ENCODE assay signal across 1 cellular context in the genomic region with DNA sequence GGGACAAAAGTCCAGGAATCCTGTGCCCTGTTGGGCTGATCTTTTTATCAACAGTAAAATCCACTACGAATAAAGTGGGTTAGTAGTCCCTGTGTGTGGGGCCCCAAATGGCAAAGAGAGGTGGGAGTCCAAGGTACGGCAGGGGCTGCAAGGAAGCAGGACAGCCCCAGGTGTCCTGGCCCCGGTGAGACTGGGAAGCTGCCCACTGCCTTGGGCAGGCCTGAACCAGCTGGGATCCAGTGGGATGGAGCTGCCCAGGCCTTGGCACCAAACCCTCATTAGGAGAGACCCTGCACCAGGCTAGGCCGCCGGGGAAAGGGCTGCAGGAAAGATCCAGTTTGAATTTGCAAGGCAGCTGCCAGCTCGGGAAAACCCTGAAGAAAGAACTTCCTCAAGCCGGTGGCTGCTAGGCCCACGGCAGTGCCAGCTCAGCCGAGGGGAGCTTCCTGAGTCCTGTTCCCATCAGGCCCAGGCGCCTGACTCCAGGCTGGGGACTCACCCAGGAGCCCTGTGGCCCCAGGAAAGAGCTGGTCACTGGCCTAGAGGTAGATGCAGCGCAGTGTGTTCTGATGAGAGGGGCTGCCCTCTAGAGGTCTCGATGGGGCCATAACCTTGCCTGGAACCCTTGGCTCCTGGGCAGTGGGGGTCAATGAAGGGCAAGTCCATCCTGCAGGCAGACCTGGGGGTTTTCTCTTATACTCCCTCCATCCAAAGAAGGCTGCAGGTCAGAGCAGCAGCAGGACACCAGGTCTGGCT.
TF ChIP-seq lines count a peak whose summit lies in the region.

No MANE protein-coding gene starts in this region.

TF ChIP-seq in HepG2, 621 proteins besides CTCF, POLR2A, EP300 and RAD21 (continued from another document and continues in another):
- TF ChIP-seq, protein P1, sequence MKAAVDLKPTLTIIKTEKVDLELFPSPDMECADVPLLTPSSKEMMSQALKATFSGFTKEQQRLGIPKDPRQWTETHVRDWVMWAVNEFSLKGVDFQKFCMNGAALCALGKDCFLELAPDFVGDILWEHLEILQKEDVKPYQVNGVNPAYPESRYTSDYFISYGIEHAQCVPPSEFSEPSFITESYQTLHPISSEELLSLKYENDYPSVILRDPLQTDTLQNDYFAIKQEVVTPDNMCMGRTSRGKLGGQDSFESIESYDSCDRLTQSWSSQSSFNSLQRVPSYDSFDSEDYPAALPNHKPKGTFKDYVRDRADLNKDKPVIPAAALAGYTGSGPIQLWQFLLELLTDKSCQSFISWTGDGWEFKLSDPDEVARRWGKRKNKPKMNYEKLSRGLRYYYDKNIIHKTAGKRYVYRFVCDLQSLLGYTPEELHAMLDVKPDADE (CRISPR knock-in tag; IDR thresholded peaks at IDR 0.05), result no peak
- no peak for TF ChIP-seq ZNF44 (CRISPR knock-in tag; IDR thresholded peaks at IDR 0.05)
- no peak for TF ChIP-seq ZSCAN9 (CRISPR knock-in tag; IDR thresholded peaks at IDR 0.05; ENCODE audit: borderline replicate concordance)
- 0 out of 2 replicates have a peak, but pooled peaks have one; percentile 26 for TF ChIP-seq HES4 (CRISPR knock-in tag; IDR thresholded peaks at IDR 0.05; ENCODE audit: borderline replicate concordance)
- no peak for TF ChIP-seq SP2 (CRISPR knock-in tag; IDR thresholded peaks at IDR 0.05)
- peak; percentile 66 for TF ChIP-seq RBFOX2 (IDR thresholded peaks at IDR 0.05; ENCODE audit: low read depth, low read length)
- no peak for TF ChIP-seq ZBTB20 (CRISPR knock-in tag; IDR thresholded peaks at IDR 0.05; ENCODE audit: borderline replicate concordance, low read depth)
- TF ChIP-seq, protein P2, sequence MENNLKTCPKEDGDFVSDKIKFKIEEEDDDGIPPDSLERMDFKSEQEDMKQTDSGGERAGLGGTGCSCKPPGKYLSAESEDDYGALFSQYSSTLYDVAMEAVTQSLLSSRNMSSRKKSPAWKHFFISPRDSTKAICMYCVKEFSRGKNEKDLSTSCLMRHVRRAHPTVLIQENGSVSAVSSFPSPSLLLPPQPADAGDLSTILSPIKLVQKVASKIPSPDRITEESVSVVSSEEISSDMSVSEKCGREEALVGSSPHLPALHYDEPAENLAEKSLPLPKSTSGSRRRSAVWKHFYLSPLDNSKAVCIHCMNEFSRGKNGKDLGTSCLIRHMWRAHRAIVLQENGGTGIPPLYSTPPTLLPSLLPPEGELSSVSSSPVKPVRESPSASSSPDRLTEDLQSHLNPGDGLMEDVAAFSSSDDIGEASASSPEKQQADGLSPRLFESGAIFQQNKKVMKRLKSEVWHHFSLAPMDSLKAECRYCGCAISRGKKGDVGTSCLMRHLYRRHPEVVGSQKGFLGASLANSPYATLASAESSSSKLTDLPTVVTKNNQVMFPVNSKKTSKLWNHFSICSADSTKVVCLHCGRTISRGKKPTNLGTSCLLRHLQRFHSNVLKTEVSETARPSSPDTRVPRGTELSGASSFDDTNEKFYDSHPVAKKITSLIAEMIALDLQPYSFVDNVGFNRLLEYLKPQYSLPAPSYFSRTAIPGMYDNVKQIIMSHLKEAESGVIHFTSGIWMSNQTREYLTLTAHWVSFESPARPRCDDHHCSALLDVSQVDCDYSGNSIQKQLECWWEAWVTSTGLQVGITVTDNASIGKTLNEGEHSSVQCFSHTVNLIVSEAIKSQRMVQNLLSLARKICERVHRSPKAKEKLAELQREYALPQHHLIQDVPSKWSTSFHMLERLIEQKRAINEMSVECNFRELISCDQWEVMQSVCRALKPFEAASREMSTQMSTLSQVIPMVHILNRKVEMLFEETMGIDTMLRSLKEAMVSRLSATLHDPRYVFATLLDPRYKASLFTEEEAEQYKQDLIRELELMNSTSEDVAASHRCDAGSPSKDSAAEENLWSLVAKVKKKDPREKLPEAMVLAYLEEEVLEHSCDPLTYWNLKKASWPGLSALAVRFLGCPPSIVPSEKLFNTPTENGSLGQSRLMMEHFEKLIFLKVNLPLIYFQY (CRISPR knock-in tag; IDR thresholded peaks at IDR 0.05; ENCODE audit: borderline replicate concordance), result no peak
- TF ChIP-seq ZNF382 (CRISPR knock-in tag; IDR thresholded peaks at IDR 0.05; ENCODE audit: borderline replicate concordance), result no peak
- TF ChIP-seq ZNF558 (CRISPR knock-in tag; IDR thresholded peaks at IDR 0.05; ENCODE audit: borderline replicate concordance), result 0 out of 2 replicates have a peak, but pooled peaks have one; percentile 23
- peak; percentile 66; the same call in 1 of the 2 replicates for TF ChIP-seq ZNF510 (CRISPR knock-in tag; IDR thresholded peaks at IDR 0.05; ENCODE audit: low read depth)
- TF ChIP-seq SP1 (IDR thresholded peaks at IDR 0.05), result no peak
- TF ChIP-seq SP1 (CRISPR knock-in tag; IDR thresholded peaks at IDR 0.05), result no peak
- no peak for TF ChIP-seq SMARCE1 (IDR thresholded peaks at IDR 0.05; ENCODE audit: borderline replicate concordance)
- TF ChIP-seq, protein P3, sequence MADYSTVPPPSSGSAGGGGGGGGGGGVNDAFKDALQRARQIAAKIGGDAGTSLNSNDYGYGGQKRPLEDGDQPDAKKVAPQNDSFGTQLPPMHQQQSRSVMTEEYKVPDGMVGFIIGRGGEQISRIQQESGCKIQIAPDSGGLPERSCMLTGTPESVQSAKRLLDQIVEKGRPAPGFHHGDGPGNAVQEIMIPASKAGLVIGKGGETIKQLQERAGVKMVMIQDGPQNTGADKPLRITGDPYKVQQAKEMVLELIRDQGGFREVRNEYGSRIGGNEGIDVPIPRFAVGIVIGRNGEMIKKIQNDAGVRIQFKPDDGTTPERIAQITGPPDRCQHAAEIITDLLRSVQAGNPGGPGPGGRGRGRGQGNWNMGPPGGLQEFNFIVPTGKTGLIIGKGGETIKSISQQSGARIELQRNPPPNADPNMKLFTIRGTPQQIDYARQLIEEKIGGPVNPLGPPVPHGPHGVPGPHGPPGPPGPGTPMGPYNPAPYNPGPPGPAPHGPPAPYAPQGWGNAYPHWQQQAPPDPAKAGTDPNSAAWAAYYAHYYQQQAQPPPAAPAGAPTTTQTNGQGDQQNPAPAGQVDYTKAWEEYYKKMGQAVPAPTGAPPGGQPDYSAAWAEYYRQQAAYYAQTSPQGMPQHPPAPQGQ (CRISPR knock-in tag; IDR thresholded peaks at IDR 0.05; ENCODE audit: borderline replicate concordance), result no peak
- TF ChIP-seq ELF3 (CRISPR knock-in tag; IDR thresholded peaks at IDR 0.05), result peak; percentile 49; the same call in 1 of the 2 replicates
- TF ChIP-seq ZNF446 (CRISPR knock-in tag; IDR thresholded peaks at IDR 0.05), result no peak
- TF ChIP-seq, protein P4, sequence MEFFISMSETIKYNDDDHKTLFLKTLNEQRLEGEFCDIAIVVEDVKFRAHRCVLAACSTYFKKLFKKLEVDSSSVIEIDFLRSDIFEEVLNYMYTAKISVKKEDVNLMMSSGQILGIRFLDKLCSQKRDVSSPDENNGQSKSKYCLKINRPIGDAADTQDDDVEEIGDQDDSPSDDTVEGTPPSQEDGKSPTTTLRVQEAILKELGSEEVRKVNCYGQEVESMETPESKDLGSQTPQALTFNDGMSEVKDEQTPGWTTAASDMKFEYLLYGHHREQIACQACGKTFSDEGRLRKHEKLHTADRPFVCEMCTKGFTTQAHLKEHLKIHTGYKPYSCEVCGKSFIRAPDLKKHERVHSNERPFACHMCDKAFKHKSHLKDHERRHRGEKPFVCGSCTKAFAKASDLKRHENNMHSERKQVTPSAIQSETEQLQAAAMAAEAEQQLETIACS (CRISPR knock-in tag; IDR thresholded peaks at IDR 0.05), result 0 out of 2 replicates have a peak, but pooled peaks have one; percentile 22
- TF ChIP-seq, protein P5, sequence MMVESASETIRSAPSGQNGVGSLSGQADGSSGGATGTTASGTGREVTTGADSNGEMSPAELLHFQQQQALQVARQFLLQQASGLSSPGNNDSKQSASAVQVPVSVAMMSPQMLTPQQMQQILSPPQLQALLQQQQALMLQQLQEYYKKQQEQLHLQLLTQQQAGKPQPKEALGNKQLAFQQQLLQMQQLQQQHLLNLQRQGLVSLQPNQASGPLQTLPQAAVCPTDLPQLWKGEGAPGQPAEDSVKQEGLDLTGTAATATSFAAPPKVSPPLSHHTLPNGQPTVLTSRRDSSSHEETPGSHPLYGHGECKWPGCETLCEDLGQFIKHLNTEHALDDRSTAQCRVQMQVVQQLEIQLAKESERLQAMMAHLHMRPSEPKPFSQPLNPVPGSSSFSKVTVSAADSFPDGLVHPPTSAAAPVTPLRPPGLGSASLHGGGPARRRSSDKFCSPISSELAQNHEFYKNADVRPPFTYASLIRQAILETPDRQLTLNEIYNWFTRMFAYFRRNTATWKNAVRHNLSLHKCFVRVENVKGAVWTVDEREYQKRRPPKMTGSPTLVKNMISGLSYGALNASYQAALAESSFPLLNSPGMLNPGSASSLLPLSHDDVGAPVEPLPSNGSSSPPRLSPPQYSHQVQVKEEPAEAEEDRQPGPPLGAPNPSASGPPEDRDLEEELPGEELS (CRISPR knock-in tag; IDR thresholded peaks at IDR 0.05), result no peak; the same call in 1 of the 2 replicates
- TF ChIP-seq ZBTB8A (CRISPR knock-in tag; IDR thresholded peaks at IDR 0.05; ENCODE audit: borderline replicate concordance, low read depth), result peak; percentile 77; the same call in 1 of the 2 replicates
- TF ChIP-seq, protein P6, sequence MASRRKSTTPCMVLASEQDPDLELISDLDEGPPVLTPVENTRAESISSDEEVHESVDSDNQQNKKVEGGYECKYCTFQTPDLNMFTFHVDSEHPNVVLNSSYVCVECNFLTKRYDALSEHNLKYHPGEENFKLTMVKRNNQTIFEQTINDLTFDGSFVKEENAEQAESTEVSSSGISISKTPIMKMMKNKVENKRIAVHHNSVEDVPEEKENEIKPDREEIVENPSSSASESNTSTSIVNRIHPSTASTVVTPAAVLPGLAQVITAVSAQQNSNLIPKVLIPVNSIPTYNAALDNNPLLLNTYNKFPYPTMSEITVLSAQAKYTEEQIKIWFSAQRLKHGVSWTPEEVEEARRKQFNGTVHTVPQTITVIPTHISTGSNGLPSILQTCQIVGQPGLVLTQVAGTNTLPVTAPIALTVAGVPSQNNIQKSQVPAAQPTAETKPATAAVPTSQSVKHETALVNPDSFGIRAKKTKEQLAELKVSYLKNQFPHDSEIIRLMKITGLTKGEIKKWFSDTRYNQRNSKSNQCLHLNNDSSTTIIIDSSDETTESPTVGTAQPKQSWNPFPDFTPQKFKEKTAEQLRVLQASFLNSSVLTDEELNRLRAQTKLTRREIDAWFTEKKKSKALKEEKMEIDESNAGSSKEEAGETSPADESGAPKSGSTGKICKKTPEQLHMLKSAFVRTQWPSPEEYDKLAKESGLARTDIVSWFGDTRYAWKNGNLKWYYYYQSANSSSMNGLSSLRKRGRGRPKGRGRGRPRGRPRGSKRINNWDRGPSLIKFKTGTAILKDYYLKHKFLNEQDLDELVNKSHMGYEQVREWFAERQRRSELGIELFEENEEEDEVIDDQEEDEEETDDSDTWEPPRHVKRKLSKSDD (CRISPR knock-in tag; IDR thresholded peaks at IDR 0.05; ENCODE audit: low read depth), result 0 out of 2 replicates have a peak, but pooled peaks have one; percentile 36
- TF ChIP-seq, protein P7, sequence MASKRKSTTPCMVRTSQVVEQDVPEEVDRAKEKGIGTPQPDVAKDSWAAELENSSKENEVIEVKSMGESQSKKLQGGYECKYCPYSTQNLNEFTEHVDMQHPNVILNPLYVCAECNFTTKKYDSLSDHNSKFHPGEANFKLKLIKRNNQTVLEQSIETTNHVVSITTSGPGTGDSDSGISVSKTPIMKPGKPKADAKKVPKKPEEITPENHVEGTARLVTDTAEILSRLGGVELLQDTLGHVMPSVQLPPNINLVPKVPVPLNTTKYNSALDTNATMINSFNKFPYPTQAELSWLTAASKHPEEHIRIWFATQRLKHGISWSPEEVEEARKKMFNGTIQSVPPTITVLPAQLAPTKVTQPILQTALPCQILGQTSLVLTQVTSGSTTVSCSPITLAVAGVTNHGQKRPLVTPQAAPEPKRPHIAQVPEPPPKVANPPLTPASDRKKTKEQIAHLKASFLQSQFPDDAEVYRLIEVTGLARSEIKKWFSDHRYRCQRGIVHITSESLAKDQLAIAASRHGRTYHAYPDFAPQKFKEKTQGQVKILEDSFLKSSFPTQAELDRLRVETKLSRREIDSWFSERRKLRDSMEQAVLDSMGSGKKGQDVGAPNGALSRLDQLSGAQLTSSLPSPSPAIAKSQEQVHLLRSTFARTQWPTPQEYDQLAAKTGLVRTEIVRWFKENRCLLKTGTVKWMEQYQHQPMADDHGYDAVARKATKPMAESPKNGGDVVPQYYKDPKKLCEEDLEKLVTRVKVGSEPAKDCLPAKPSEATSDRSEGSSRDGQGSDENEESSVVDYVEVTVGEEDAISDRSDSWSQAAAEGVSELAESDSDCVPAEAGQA (IDR thresholded peaks at IDR 0.05; ENCODE audit: low read depth), result no peak
- TF ChIP-seq, protein P7 (CRISPR knock-in tag; IDR thresholded peaks at IDR 0.05; ENCODE audit: borderline replicate concordance), result no peak
- TF ChIP-seq, protein P8, sequence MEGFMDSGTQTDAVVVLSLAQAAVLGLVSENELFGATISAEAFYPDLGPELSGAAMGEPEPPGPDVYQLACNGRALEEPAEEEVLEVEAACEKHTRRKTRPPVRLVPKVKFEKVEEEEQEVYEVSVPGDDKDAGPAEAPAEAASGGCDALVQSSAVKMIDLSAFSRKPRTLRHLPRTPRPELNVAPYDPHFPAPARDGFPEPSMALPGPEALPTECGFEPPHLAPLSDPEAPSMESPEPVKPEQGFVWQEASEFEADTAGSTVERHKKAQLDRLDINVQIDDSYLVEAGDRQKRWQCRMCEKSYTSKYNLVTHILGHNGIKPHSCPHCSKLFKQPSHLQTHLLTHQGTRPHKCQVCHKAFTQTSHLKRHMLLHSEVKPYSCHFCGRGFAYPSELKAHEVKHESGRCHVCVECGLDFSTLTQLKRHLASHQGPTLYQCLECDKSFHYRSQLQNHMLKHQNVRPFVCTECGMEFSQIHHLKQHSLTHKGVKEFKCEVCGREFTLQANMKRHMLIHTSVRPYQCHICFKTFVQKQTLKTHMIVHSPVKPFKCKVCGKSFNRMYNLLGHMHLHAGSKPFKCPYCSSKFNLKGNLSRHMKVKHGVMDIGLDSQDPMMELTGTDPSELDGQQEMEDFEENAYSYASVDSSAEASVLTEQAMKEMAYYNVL (CRISPR knock-in tag; IDR thresholded peaks at IDR 0.05; ENCODE audit: borderline replicate concordance), result 0 out of 2 replicates have a peak, but pooled peaks have one; percentile 54
- TF ChIP-seq SMC3 (IDR thresholded peaks at IDR 0.05; ENCODE audit: low read length), result peak; percentile 79
- peak; percentile 90 for TF ChIP-seq XRCC5 (optimal IDR thresholded peaks at IDR 0.05; ENCODE audit: low read length)
